In genomic region chr17:68512967-68513474, GRCh38 we compare ENCODE assay signal across 1 cellular context.
A peak's percentile ranks its signal among the peaks of the same experiment; 100 is the strongest.
TF ChIP-seq lines count a peak whose summit lies in the region.

No MANE protein-coding gene starts in this region.

TF ChIP-seq in HepG2, 621 proteins besides CTCF, POLR2A, EP300 and RAD21 (continued from another document):
- TF ChIP-seq SOX5 (CRISPR knock-in tag; IDR thresholded peaks at IDR 0.05; ENCODE audit: borderline replicate concordance) = 0 out of 2 replicates have a peak, but pooled peaks have one; percentile 14
- 0 out of 2 replicates have a peak, but pooled peaks have one; percentile 59 for TF ChIP-seq ZNF572 (CRISPR knock-in tag; IDR thresholded peaks at IDR 0.05)
- peak; percentile 49; the same call in 1 of the 2 replicates for TF ChIP-seq MYNN (CRISPR knock-in tag; IDR thresholded peaks at IDR 0.05; ENCODE audit: low read depth)
- no peak for TF ChIP-seq ZNF326 (CRISPR knock-in tag; IDR thresholded peaks at IDR 0.05; ENCODE audit: borderline replicate concordance)
- no peak for TF ChIP-seq SOX13 (IDR thresholded peaks at IDR 0.05)
- 0 out of 4 replicates have a peak, but pooled peaks of 1 of the 2 experiments have one; percentile 5 for TF ChIP-seq SOX13 (CRISPR knock-in tag; conservative IDR thresholded peaks at IDR 0.05 in 1 of 2, IDR thresholded peaks at IDR 0.05 in 1 of 2)
- peak; percentile 59; the same call in 1 of the 2 replicates for TF ChIP-seq ZNF501 (CRISPR knock-in tag; IDR thresholded peaks at IDR 0.05)
- TF ChIP-seq ZNF660 (CRISPR knock-in tag; IDR thresholded peaks at IDR 0.05; ENCODE audit: borderline replicate concordance, low read depth) = 0 out of 2 replicates have a peak, but pooled peaks have one; percentile 71
- TF ChIP-seq GTF3A (CRISPR knock-in tag; conservative IDR thresholded peaks at IDR 0.05) = no peak
- peak; percentile 53; the same call in 1 of the 2 replicates for TF ChIP-seq HNF1B (CRISPR knock-in tag; IDR thresholded peaks at IDR 0.05)
- TF ChIP-seq CHD4 (IDR thresholded peaks at IDR 0.05; ENCODE audit: borderline replicate concordance, low read length) = no peak
- TF ChIP-seq, protein P1, sequence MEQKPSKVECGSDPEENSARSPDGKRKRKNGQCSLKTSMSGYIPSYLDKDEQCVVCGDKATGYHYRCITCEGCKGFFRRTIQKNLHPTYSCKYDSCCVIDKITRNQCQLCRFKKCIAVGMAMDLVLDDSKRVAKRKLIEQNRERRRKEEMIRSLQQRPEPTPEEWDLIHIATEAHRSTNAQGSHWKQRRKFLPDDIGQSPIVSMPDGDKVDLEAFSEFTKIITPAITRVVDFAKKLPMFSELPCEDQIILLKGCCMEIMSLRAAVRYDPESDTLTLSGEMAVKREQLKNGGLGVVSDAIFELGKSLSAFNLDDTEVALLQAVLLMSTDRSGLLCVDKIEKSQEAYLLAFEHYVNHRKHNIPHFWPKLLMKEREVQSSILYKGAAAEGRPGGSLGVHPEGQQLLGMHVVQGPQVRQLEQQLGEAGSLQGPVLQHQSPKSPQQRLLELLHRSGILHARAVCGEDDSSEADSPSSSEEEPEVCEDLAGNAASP (CRISPR knock-in tag; IDR thresholded peaks at IDR 0.05; ENCODE audit: borderline replicate concordance) = no peak
- peak; percentile 34 for TF ChIP-seq PCBP2 (optimal IDR thresholded peaks at IDR 0.05; ENCODE audit: low read depth, low read length, poor library complexity, severe bottlenecking)
- TF ChIP-seq HDAC2 (CRISPR knock-in tag; IDR thresholded peaks at IDR 0.05) = peak; percentile 14; the same call in 1 of the 2 replicates
- TF ChIP-seq ZNF747 (CRISPR knock-in tag; IDR thresholded peaks at IDR 0.05; ENCODE audit: borderline replicate concordance) = no peak
- no peak for TF ChIP-seq TCF12 (IDR thresholded peaks at IDR 0.05)
- TF ChIP-seq TCF12 (CRISPR knock-in tag; IDR thresholded peaks at IDR 0.05) = 0 out of 2 replicates have a peak, but pooled peaks have one; percentile 12
- TF ChIP-seq ZNF616 (CRISPR knock-in tag; IDR thresholded peaks at IDR 0.05; ENCODE audit: low read depth) = 0 out of 2 replicates have a peak, but pooled peaks have one; percentile 60
- TF ChIP-seq NR2F6 (IDR thresholded peaks at IDR 0.05) = no peak
- TF ChIP-seq NR2F6 (CRISPR knock-in tag; IDR thresholded peaks at IDR 0.05) = no peak
- 0 out of 2 replicates have a peak, but pooled peaks have one; percentile 10 for TF ChIP-seq GATAD2A (CRISPR knock-in tag; IDR thresholded peaks at IDR 0.05)
- no peak for TF ChIP-seq TCF7 (IDR thresholded peaks at IDR 0.05; ENCODE audit: low read depth)
- peak; percentile 33 for TF ChIP-seq ZNF124 (CRISPR knock-in tag; IDR thresholded peaks at IDR 0.05)
- no peak for TF ChIP-seq PHF20 (CRISPR knock-in tag; IDR thresholded peaks at IDR 0.05)
- TF ChIP-seq GFI1 (CRISPR knock-in tag; IDR thresholded peaks at IDR 0.05; ENCODE audit: borderline replicate concordance) = no peak
- no peak for TF ChIP-seq IRF1 (CRISPR knock-in tag; IDR thresholded peaks at IDR 0.05; ENCODE audit: low read depth)
- 0 out of 2 replicates have a peak, but pooled peaks have one; percentile 54 for TF ChIP-seq RORA (CRISPR knock-in tag; IDR thresholded peaks at IDR 0.05)
- TF ChIP-seq KMT2B (CRISPR knock-in tag; IDR thresholded peaks at IDR 0.05) = no peak; the same call in 1 of the 2 replicates
- peak; percentile 27; the same call in 1 of the 2 replicates for TF ChIP-seq TFE3 (CRISPR knock-in tag; IDR thresholded peaks at IDR 0.05)
- TF ChIP-seq MTF2 (CRISPR knock-in tag; IDR thresholded peaks at IDR 0.05; ENCODE audit: borderline replicate concordance) = 0 out of 2 replicates have a peak, but pooled peaks have one; percentile 14
- peak; percentile 90; the same call in 1 of the 2 replicates for TF ChIP-seq KAT7 (CRISPR knock-in tag; IDR thresholded peaks at IDR 0.05; ENCODE audit: borderline replicate concordance)
- no peak for TF ChIP-seq TBP (CRISPR knock-in tag; IDR thresholded peaks at IDR 0.05)
- no peak for TF ChIP-seq SP1 (IDR thresholded peaks at IDR 0.05)
- 0 out of 2 replicates have a peak, but pooled peaks have one; percentile 37 for TF ChIP-seq SP1 (CRISPR knock-in tag; IDR thresholded peaks at IDR 0.05)
- 0 out of 2 replicates have a peak, but pooled peaks have one; percentile 43 for TF ChIP-seq ZNF17 (CRISPR knock-in tag; IDR thresholded peaks at IDR 0.05)
- TF ChIP-seq ARID4A (CRISPR knock-in tag; IDR thresholded peaks at IDR 0.05; ENCODE audit: borderline replicate concordance) = no peak
- TF ChIP-seq SSRP1 (CRISPR knock-in tag; IDR thresholded peaks at IDR 0.05) = peak; percentile 62; the same call in 1 of the 2 replicates
- TF ChIP-seq SMAD1 (CRISPR knock-in tag; IDR thresholded peaks at IDR 0.05; ENCODE audit: borderline replicate concordance, low read depth) = no peak
- TF ChIP-seq ZNF24 (IDR thresholded peaks at IDR 0.05) = no peak
- 0 out of 2 replicates have a peak, but pooled peaks have one; percentile 10 for TF ChIP-seq ZNF777 (CRISPR knock-in tag; IDR thresholded peaks at IDR 0.05)
- TF ChIP-seq MLLT10 (CRISPR knock-in tag; IDR thresholded peaks at IDR 0.05) = no peak
- 0 out of 2 replicates have a peak, but pooled peaks have one; percentile 82 for TF ChIP-seq SNAI1 (CRISPR knock-in tag; IDR thresholded peaks at IDR 0.05; ENCODE audit: borderline replicate concordance)
- TF ChIP-seq ZC3H13 (CRISPR knock-in tag; IDR thresholded peaks at IDR 0.05) = peak; percentile 11
- no peak for TF ChIP-seq SOX6 (IDR thresholded peaks at IDR 0.05)
- peak; percentile 20; the same call in 1 of the 2 replicates for TF ChIP-seq SOX6 (CRISPR knock-in tag; IDR thresholded peaks at IDR 0.05)
- peak; percentile 23 for TF ChIP-seq TEAD3 (CRISPR knock-in tag; optimal IDR thresholded peaks at IDR 0.05; ENCODE audit: borderline replicate concordance)
